2 cellular contexts compared by ENCODE assay signal in genomic region chr14:36476061-36476460, GRCh38. TPM values are rescaled to one million over a fixed set of nuclear protein-coding genes. Genes with fewer than 3 reads are reported as not detected.
"Had no signal": no experiment of that assay in that cellular context is flagged by ENCODE, and none has a peak within 500 bp of the region (broad histone marks: within the 10 kb centered on the region; RNA-seq: fewer than 3 reads in every experiment).

No MANE protein-coding gene starts in this region.

RNA-seq across cellular contexts. Expression of gene NKX2-1, which starts 44.0 kb away (rescaled TPM):
- total RNA-seq: G401, GM12878 had no signal
